16 cellular contexts compared by ENCODE assay signal in the genomic region with DNA sequence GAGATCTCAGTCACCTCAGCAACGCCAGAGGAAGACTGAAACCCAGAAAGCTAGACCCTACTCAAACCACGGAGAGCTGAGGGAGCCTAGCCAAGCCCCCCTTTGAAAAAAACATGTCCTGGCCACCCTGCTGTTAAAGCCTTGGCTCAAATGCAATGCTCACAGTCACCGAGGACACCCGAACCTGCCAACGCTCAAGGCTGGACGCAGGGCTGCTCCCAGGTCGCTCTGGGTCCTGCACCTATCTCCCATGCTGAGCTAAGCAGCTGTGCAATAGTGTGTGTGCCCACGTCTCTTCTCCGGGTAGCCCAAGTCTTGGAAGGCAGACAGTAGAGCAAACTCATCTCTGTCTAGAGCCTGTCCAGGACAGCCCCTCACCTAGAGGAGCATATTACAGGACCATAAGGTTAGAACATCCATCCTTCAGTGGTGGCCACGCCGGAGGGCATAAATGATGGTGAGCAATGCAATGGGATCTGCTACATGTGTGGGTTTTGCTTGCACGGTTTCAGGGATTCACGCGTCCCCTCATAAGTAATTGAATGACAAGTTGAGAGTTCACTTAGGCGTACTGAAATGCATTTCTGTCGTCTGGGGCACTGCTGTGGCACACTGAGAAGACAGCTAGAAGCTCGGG.
A peak's percentile ranks its signal among the peaks of the same experiment; 100 is the strongest.
DNase-seq lines count a peak whose midpoint lies in the region; ATAC-seq, FAIRE-seq and TF ChIP-seq lines count a peak whose summit lies in the region.
"Had no signal": no experiment of that assay in that cellular context is flagged by ENCODE, and none has a peak within 500 bp of the region (broad histone marks: within the 10 kb centered on the region; RNA-seq: fewer than 3 reads in every experiment).

No MANE protein-coding gene starts in this region.

- H3K36me3 Mint-ChIP-seq in T-helper 1 cell treated with Interleukin-12 subunit alpha and Interleukin-12 subunit beta and Interleukin-4 antibody, amounts not matched to agents 30 μg/mL and 1 μg/mL, for 36 hours (ENCODE audit: low read depth): peaks cover 2% of the 10 kb centered on the region
- peaks cover 40% of the 10 kb centered on the region for H3K36me3 Mint-ChIP-seq in astrocyte (ENCODE audit: low read depth, unreplicated experiment)
- H3K36me3 Mint-ChIP-seq in natural killer cell treated with Interleukin-12 subunit alpha and Interleukin-12 subunit beta and Interleukin-15 and Interleukin-18, amount 100 ng/mL, for 72 hours: no peaks in the 10 kb centered on the region

- H2AFZ ChIP-seq in astrocyte (ENCODE audit: low read depth, low read length): no peak overlapping the region

- no peak overlapping the region for H3K4me3 ChIP-seq in BLaER1 treated with 17β-estradiol and CSF1 and Interleukin-3, amounts not matched to agents 10 nM and 100 nM
- H3K4me3 ChIP-seq in astrocyte (ENCODE audit: insufficient read depth, low read depth, low read length) (no peak overlapping the region), body of pancreas (no peak overlapping the region)
- H3K4me3 ChIP-seq: esophagus muscularis mucosa, sigmoid colon, thyroid gland had no signal

- H3K9me3 ChIP-seq in BLaER1 treated with 17β-estradiol and CSF1 and Interleukin-3, amounts not matched to agents 10 nM and 100 nM (replicated peaks in 1 of 11): no peaks in the 10 kb centered on the region
- H3K9me3 ChIP-seq in astrocyte (ENCODE audit: insufficient read depth, low read depth, low read length) (no peaks in the 10 kb centered on the region), body of pancreas (no peaks in the 10 kb centered on the region)
- H3K9me3 ChIP-seq: esophagus muscularis mucosa, sigmoid colon, thyroid gland had no signal

- WGBS in body of pancreas, 2 donors: 81 to 90% methylated on average over 17 of the region's 17 CpGs

- peak overlapping the region in 10 of 11 experiments; percentile 82 to 96 (median 87); a peak in 20 of 22 replicates for H3K4me2 ChIP-seq in BLaER1 treated with 17β-estradiol and CSF1 and Interleukin-3, amounts not matched to agents 10 nM and 100 nM
- H3K4me2 ChIP-seq in astrocyte (ENCODE audit: low read length): no peak overlapping the region

- TF ChIP-seq CTCF in astrocyte (IDR thresholded peaks at IDR 0.05; ENCODE audit: insufficient read depth, low read depth, low read length): no peak
- no peak for TF ChIP-seq CTCF in body of pancreas (IDR thresholded peaks at IDR 0.05)

- no peak for DNase-seq in T-helper 1 cell
- DNase-seq in astrocyte (ENCODE audit: low read depth): no peak
- DNase-seq in natural killer cell treated with Interleukin-12 subunit alpha and Interleukin-12 subunit beta and Interleukin-15 and Interleukin-18, amount 100 ng/mL, for 72 hours (ENCODE audit: low spot score): no peak
- DNase-seq in cerebellar nuclear complex (lab: John Stamatoyannopoulos, UW): no peak
- no peak for DNase-seq in body of pancreas
- no peak for DNase-seq in NCI-H524 treated with DMSO at 0.1 percent for 48 hours (lab: John Stamatoyannopoulos, UW)
- DNase-seq: H7, NCI-H146, NCI-H226, sigmoid colon, thyroid gland had no signal

- H3K79me2 ChIP-seq in astrocyte (ENCODE audit: insufficient read depth, low read length): peaks cover 79% of the 10 kb centered on the region

- no peak for ATAC-seq in natural killer cell treated with Interleukin-12 subunit alpha and Interleukin-12 subunit beta and Interleukin-15 and Interleukin-18, amount 100 ng/mL, for 72 hours
- no peak for ATAC-seq in body of pancreas

- H3K27me3 Mint-ChIP-seq in T-helper 1 cell treated with Interleukin-12 subunit alpha and Interleukin-12 subunit beta and Interleukin-4 antibody, amounts not matched to agents 30 μg/mL and 1 μg/mL, for 36 hours (ENCODE audit: low read depth): peaks cover 10% of the 10 kb centered on the region
- no peaks in the 10 kb centered on the region for H3K27me3 Mint-ChIP-seq in astrocyte (ENCODE audit: low read depth, unreplicated experiment)
- H3K27me3 Mint-ChIP-seq in natural killer cell treated with Interleukin-12 subunit alpha and Interleukin-12 subunit beta and Interleukin-15 and Interleukin-18, amount 100 ng/mL, for 72 hours: peaks cover 0 to 5% of the 10 kb centered on the region in 2 donors

- H3K9me3 Mint-ChIP-seq in T-helper 1 cell treated with Interleukin-12 subunit alpha and Interleukin-12 subunit beta and Interleukin-4 antibody, amounts not matched to agents 30 μg/mL and 1 μg/mL, for 36 hours: no peaks in the 10 kb centered on the region
- H3K9me3 Mint-ChIP-seq in astrocyte (ENCODE audit: unreplicated experiment): no peaks in the 10 kb centered on the region
- no peaks in the 10 kb centered on the region for H3K9me3 Mint-ChIP-seq in natural killer cell treated with Interleukin-12 subunit alpha and Interleukin-12 subunit beta and Interleukin-15 and Interleukin-18, amount 100 ng/mL, for 72 hours

- peaks cover 42% of the 10 kb centered on the region for H3K4me1 Mint-ChIP-seq in T-helper 1 cell treated with Interleukin-12 subunit alpha and Interleukin-12 subunit beta and Interleukin-4 antibody, amounts not matched to agents 30 μg/mL and 1 μg/mL, for 36 hours (ENCODE audit: low read depth)
- H3K4me1 Mint-ChIP-seq in astrocyte (ENCODE audit: low read depth, unreplicated experiment): peaks cover 9% of the 10 kb centered on the region
- peaks cover 39 to 46% of the 10 kb centered on the region in 2 donors for H3K4me1 Mint-ChIP-seq in natural killer cell treated with Interleukin-12 subunit alpha and Interleukin-12 subunit beta and Interleukin-15 and Interleukin-18, amount 100 ng/mL, for 72 hours (ENCODE audit: low read depth in 2 of 2)

- peaks cover 47 to 76% (median 66%) of the 10 kb centered on the region in 10 experiments for H3K4me1 ChIP-seq in BLaER1 treated with 17β-estradiol and CSF1 and Interleukin-3, amounts not matched to agents 10 nM and 100 nM
- H3K4me1 ChIP-seq in astrocyte (ENCODE audit: insufficient read depth, low read length) (peaks cover 6% of the 10 kb centered on the region), body of pancreas (peaks cover 23% of the 10 kb centered on the region)

- intact Hi-C loops in body of pancreas (cut with DNase I): no loop called here

- FAIRE-seq in astrocyte (lab: Jason Lieb, UNC): no peak

- no peak overlapping the region for H3K9ac ChIP-seq in BLaER1 treated with 17β-estradiol and CSF1 and Interleukin-3, amounts not matched to agents 10 nM and 100 nM
- H3K9ac ChIP-seq in astrocyte (ENCODE audit: low read length): no peak overlapping the region

- peak overlapping the region; percentile 43 for H3K27ac Mint-ChIP-seq in T-helper 1 cell treated with Interleukin-12 subunit alpha and Interleukin-12 subunit beta and Interleukin-4 antibody, amounts not matched to agents 30 μg/mL and 1 μg/mL, for 36 hours
- H3K27ac Mint-ChIP-seq in astrocyte (ENCODE audit: unreplicated experiment): peak overlapping the region; percentile 6
- H3K27ac Mint-ChIP-seq in natural killer cell treated with Interleukin-12 subunit alpha and Interleukin-12 subunit beta and Interleukin-15 and Interleukin-18, amount 100 ng/mL, for 72 hours: peak overlapping the region; percentile 79 to 88

- no peaks in the 10 kb centered on the region for H3K27me3 ChIP-seq in BLaER1 treated with 17β-estradiol and CSF1 and Interleukin-3, amounts not matched to agents 10 nM and 100 nM
- no peaks in the 10 kb centered on the region for H3K27me3 ChIP-seq in astrocyte (ENCODE audit: insufficient read depth, low read length)
- H3K27me3 ChIP-seq in body of pancreas: no peaks in the 10 kb centered on the region
- H3K27me3 ChIP-seq: esophagus muscularis mucosa, sigmoid colon, thyroid gland had no signal

- H3K27ac ChIP-seq in BLaER1 treated with 17β-estradiol and CSF1 and Interleukin-3, amounts not matched to agents 10 nM and 100 nM: peak overlapping the region in 1 of 11 experiments; percentile 12; a peak in 3 of 22 replicates
- H3K27ac ChIP-seq in astrocyte (ENCODE audit: low read depth, low read length): no peak overlapping the region
- no peak overlapping the region for H3K27ac ChIP-seq in body of pancreas
- H3K27ac ChIP-seq: 22Rv1, C4-2B, thyroid gland had no signal

- H3K36me3 ChIP-seq in BLaER1 treated with 17β-estradiol and CSF1 and Interleukin-3, amounts not matched to agents 10 nM and 100 nM: peaks cover 23 to 88% (median 63%) of the 10 kb centered on the region in 11 experiments
- peaks cover 33% of the 10 kb centered on the region for H3K36me3 ChIP-seq in astrocyte (ENCODE audit: insufficient read depth, low read length)
- peaks cover 0 to 15% of the 10 kb centered on the region in 2 donors for H3K36me3 ChIP-seq in body of pancreas (replicated peaks in 1 of 2; ENCODE audit: insufficient read depth in 1 of 2, low read depth in 2 of 2)
- H3K36me3 ChIP-seq: thyroid gland had no signal

- no peak for TF ChIP-seq POLR2A in body of pancreas (IDR thresholded peaks at IDR 0.05)

- peaks cover 19 to 81% (median 46%) of the 10 kb centered on the region in 11 experiments; a peak in 21 of 22 replicates for H4K20me1 ChIP-seq in BLaER1 treated with 17β-estradiol and CSF1 and Interleukin-3, amounts not matched to agents 10 nM and 100 nM
- peaks cover 100% of the 10 kb centered on the region for H4K20me1 ChIP-seq in astrocyte (ENCODE audit: insufficient read depth, low read length)

- H3K4me3 Mint-ChIP-seq in T-helper 1 cell treated with Interleukin-12 subunit alpha and Interleukin-12 subunit beta and Interleukin-4 antibody, amounts not matched to agents 30 μg/mL and 1 μg/mL, for 36 hours: peak overlapping the region; percentile 83
- H3K4me3 Mint-ChIP-seq in astrocyte (ENCODE audit: unreplicated experiment): no peak overlapping the region
- peak overlapping the region; percentile 88 for H3K4me3 Mint-ChIP-seq in natural killer cell treated with Interleukin-12 subunit alpha and Interleukin-12 subunit beta and Interleukin-15 and Interleukin-18, amount 100 ng/mL, for 72 hours

Comparison
In these comparisons a context has a peak if more than half of its experiments do, and no peak if none do; other contexts are left out.
1. H3K27ac Mint-ChIP-seq: peak in every context shown above with its lines; median percentile 84 in natural killer cell treated with Interleukin-12 subunit alpha and Interleukin-12 subunit beta and Interleukin-15 and Interleukin-18, amount 100 ng/mL, for 72 hours; 43 in T-helper 1 cell treated with Interleukin-12 subunit alpha and Interleukin-12 subunit beta and Interleukin-4 antibody, amounts not matched to agents 30 μg/mL and 1 μg/mL, for 36 hours; 6 in astrocyte.